21 cellular contexts compared by ENCODE assay signal in genomic region chr10:124181656-124182055, GRCh38.
A peak's percentile ranks its signal among the peaks of the same experiment; 100 is the strongest.
DNase-seq lines count a peak whose midpoint lies in the region; ATAC-seq and TF ChIP-seq lines count a peak whose summit lies in the region.
"Had no signal": no experiment of that assay in that cellular context is flagged by ENCODE, and none has a peak within 500 bp of the region (broad histone marks: within the 10 kb centered on the region; RNA-seq: fewer than 3 reads in every experiment).

No MANE protein-coding gene starts in this region.

- in situ Hi-C loops in gastrocnemius medialis (cut with MboI; ENCODE audit: low sequenced_read_pairs in 4 of 4): no loop called here

- no peak overlapping the region for H2BK12ac ChIP-seq in neuronal stem cell (ENCODE audit: low read length)

- H3K18ac ChIP-seq in neuronal stem cell (ENCODE audit: low read length): no peak overlapping the region

- no peak overlapping the region for H3K14ac ChIP-seq in neuronal stem cell (ENCODE audit: low read length)

- no peak overlapping the region for H2BK15ac ChIP-seq in neuronal stem cell (ENCODE audit: low read length)

- no peak overlapping the region for H2AFZ ChIP-seq in neuronal stem cell (ENCODE audit: low read length)
- H2AFZ ChIP-seq: GM23338 had no signal

- no peak overlapping the region for H2BK120ac ChIP-seq in neuronal stem cell (ENCODE audit: low read depth, low read length)

- ATAC-seq in right cardiac atrium (no peak), left cardiac atrium (no peak), gastrocnemius medialis (peak in 1 of 2 donors; percentile 28), GM19395 (IDR thresholded peaks at IDR 0.05; ENCODE audit: unreplicated experiment) (no peak)
- ATAC-seq: GM23338 had no signal

- H3K27me3 ChIP-seq in right cardiac atrium (ENCODE audit: control insufficient read depth, insufficient read depth) (no peaks in the 10 kb centered on the region), gastrocnemius medialis (no peaks in the 10 kb centered on the region), neuronal stem cell (ENCODE audit: control insufficient read depth in 3 of 3, insufficient read depth in 3 of 3, low read depth in 1 of 3, low read length in 3 of 3) (peaks cover 0 to 23% (median 0%) of the 10 kb centered on the region in 3 experiments)
- H3K27me3 ChIP-seq: BLaER1 treated with 17β-estradiol and CSF1 and Interleukin-3, amounts not matched to agents 10 nM and 100 nM; SJCRH30 had no signal

- H3K9me3 ChIP-seq in right cardiac atrium (ENCODE audit: control insufficient read depth, low read length) (no peaks in the 10 kb centered on the region), gastrocnemius medialis (no peaks in the 10 kb centered on the region), neuronal stem cell (replicated peaks in 1 of 2; ENCODE audit: control insufficient read depth in 2 of 2, insufficient read depth in 1 of 2, low read depth in 1 of 2, low read length in 2 of 2) (no peaks in the 10 kb centered on the region)
- H3K9me3 ChIP-seq: BLaER1 treated with 17β-estradiol and CSF1 and Interleukin-3, amounts not matched to agents 10 nM and 100 nM; Caco-2; HAP-1; SJCRH30 had no signal

- no peak overlapping the region for H3K9ac ChIP-seq in neuronal stem cell (ENCODE audit: low read depth, low read length, poor library complexity)
- H3K9ac ChIP-seq: BLaER1 treated with 17β-estradiol and CSF1 and Interleukin-3, amounts not matched to agents 10 nM and 100 nM had no signal

- H2AK5ac ChIP-seq in neuronal stem cell (ENCODE audit: low read depth, low read length): no peak overlapping the region

- H4K91ac ChIP-seq in neuronal stem cell (ENCODE audit: low read depth, low read length, poor library complexity): no peak overlapping the region

- no peak overlapping the region for H4K8ac ChIP-seq in neuronal stem cell (ENCODE audit: low read depth, low read length)

- H3K23ac ChIP-seq in neuronal stem cell (ENCODE audit: low read depth, low read length, poor library complexity): no peak overlapping the region

- H3K4ac ChIP-seq in neuronal stem cell (ENCODE audit: low read length): no peak overlapping the region

- intact Hi-C loops in right cardiac atrium (cut with DNase I): no loop called here
- intact Hi-C loops in left cardiac atrium (cut with DNase I): no loop called here
- intact Hi-C loops in gastrocnemius medialis (cut with DNase I; ENCODE audit: low total_unique reads): no loop called here

- H3K79me1 ChIP-seq in neuronal stem cell (ENCODE audit: low read depth, low read length): no peaks in the 10 kb centered on the region

- 88% methylated on average over 8 of the region's 8 CpGs for WGBS in right cardiac atrium
- WGBS in neuronal stem cell (ENCODE audit: extremely low coverage in 2 of 2, insufficient read length in 2 of 2, insufficient replicate concordance in 1 of 2), 2 donors: no CpG with 5 or more reads among the region's 8 CpGs

- no peak overlapping the region for H2BK5ac ChIP-seq in neuronal stem cell (ENCODE audit: low read length)

- TF ChIP-seq CTCF in gastrocnemius medialis (IDR thresholded peaks at IDR 0.05 in 4 of 5, conservative IDR thresholded peaks at IDR 0.05 in 1 of 5): no peak

- H3K4me3 ChIP-seq in right cardiac atrium (ENCODE audit: low read length): no peak overlapping the region
- no peak overlapping the region for H3K4me3 ChIP-seq in gastrocnemius medialis
- no peak overlapping the region for H3K4me3 ChIP-seq in neuronal stem cell (ENCODE audit: low read length in 2 of 2)
- H3K4me3 ChIP-seq: BLaER1 treated with 17β-estradiol and CSF1 and Interleukin-3, amounts not matched to agents 10 nM and 100 nM; GM23338; HAP-1; SJCRH30 had no signal

- no peak for TF ChIP-seq POLR2A in gastrocnemius medialis (IDR thresholded peaks at IDR 0.05)

- no peak for DNase-seq in right cardiac atrium
- no peak for DNase-seq in left cardiac atrium
- peak; percentile 23 for DNase-seq in islet precursor cell
- DNase-seq in gastrocnemius medialis: no peak
- DNase-seq in activated CD4-positive, alpha-beta T cell treated with anti-CD3 and anti-CD28 coated beads, Interleukin-2, amount 50 U/mL, for 48 hours: no peak
- DNase-seq in neuronal stem cell (ENCODE audit: low spot score): no peak
- DNase-seq: Caco-2; CD4-positive, alpha-beta memory T cell; DMS 273 treated with DMSO at 0.1 percent for 48 hours; KG1; NCI-H1092; NCI-H1436; NCI-H187 treated with DMSO at 0.1 percent for 48 hours; NCI-H2107; NCI-H446 treated with DMSO at 0.1 percent for 48 hours; NK-92 treated with Interleukin-12 subunit alpha and Interleukin-12 subunit beta, amount 100 ng/mL, for 24 hours; SJCRH30 had no signal

- H3K27ac ChIP-seq in right cardiac atrium (ENCODE audit: low read length): peak overlapping the region; percentile 12
- H3K27ac ChIP-seq in gastrocnemius medialis: peak overlapping the region; percentile 41 to 79 (median 70)
- H3K27ac ChIP-seq in neuronal stem cell (replicated peaks; ENCODE audit: low read length): no peak overlapping the region
- H3K27ac ChIP-seq: BLaER1 treated with 17β-estradiol and CSF1 and Interleukin-3, amounts not matched to agents 10 nM and 100 nM; SJCRH30 had no signal

- no peaks in the 10 kb centered on the region for H3K36me3 ChIP-seq in gastrocnemius medialis
- no peaks in the 10 kb centered on the region for H3K36me3 ChIP-seq in neuronal stem cell (replicated peaks in 1 of 2; ENCODE audit: control insufficient read depth in 2 of 2, insufficient read depth in 2 of 2, low read length in 2 of 2)
- H3K36me3 ChIP-seq: BLaER1 treated with 17β-estradiol and CSF1 and Interleukin-3, amounts not matched to agents 10 nM and 100 nM; HAP-1; SJCRH30 had no signal

- H3K4me1 ChIP-seq in right cardiac atrium (ENCODE audit: control insufficient read depth, insufficient read depth, low read length) (peaks cover 2% of the 10 kb centered on the region), gastrocnemius medialis (peaks cover 0 to 15% of the 10 kb centered on the region in 2 donors), neuronal stem cell (ENCODE audit: control insufficient read depth in 2 of 2, insufficient read depth in 1 of 2, low read depth in 1 of 2, low read length in 2 of 2) (no peaks in the 10 kb centered on the region)
- H3K4me1 ChIP-seq: Caco-2, HAP-1, SJCRH30 had no signal

- H3K4me2 ChIP-seq in neuronal stem cell (ENCODE audit: insufficient read depth, low read length, poor library complexity, severe bottlenecking): no peak overlapping the region
- H3K4me2 ChIP-seq: GM23338 had no signal
